Comparison of ENCODE assay signal across 1 cellular context in the genomic region with DNA sequence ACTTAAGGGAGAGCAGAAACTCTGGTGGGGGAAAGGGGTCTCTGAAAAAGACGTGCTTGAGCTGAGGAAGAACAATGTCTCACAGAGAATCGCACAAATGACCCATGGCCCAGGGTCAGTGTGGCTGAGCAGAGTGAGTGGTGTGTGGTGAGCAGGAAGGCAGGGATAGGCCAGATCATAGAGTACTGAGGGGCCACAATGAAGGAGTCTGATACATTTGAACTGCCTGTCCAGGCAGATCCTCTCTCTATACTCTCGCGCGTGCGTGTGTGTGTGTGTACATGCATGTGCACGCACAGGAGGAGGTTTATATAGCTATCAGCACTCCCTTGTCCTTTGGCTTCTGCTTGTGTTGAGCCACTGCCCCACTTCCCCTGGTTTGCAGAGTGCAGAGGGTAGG.
TF ChIP-seq lines count a peak whose summit lies in the region.

No MANE protein-coding gene starts in this region.

TF ChIP-seq in GM23338, 12 proteins besides CTCF, POLR2A, EP300 and RAD21 (continued from another document):
- TF ChIP-seq, protein P1, sequence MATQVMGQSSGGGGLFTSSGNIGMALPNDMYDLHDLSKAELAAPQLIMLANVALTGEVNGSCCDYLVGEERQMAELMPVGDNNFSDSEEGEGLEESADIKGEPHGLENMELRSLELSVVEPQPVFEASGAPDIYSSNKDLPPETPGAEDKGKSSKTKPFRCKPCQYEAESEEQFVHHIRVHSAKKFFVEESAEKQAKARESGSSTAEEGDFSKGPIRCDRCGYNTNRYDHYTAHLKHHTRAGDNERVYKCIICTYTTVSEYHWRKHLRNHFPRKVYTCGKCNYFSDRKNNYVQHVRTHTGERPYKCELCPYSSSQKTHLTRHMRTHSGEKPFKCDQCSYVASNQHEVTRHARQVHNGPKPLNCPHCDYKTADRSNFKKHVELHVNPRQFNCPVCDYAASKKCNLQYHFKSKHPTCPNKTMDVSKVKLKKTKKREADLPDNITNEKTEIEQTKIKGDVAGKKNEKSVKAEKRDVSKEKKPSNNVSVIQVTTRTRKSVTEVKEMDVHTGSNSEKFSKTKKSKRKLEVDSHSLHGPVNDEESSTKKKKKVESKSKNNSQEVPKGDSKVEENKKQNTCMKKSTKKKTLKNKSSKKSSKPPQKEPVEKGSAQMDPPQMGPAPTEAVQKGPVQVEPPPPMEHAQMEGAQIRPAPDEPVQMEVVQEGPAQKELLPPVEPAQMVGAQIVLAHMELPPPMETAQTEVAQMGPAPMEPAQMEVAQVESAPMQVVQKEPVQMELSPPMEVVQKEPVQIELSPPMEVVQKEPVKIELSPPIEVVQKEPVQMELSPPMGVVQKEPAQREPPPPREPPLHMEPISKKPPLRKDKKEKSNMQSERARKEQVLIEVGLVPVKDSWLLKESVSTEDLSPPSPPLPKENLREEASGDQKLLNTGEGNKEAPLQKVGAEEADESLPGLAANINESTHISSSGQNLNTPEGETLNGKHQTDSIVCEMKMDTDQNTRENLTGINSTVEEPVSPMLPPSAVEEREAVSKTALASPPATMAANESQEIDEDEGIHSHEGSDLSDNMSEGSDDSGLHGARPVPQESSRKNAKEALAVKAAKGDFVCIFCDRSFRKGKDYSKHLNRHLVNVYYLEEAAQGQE (IDR thresholded peaks at IDR 0.05; ENCODE audit: unreplicated experiment): no peak
- TF ChIP-seq JUNB (IDR thresholded peaks at IDR 0.05; ENCODE audit: unreplicated experiment) (no peak), CREB1 (CRISPR knock-in tag; IDR thresholded peaks at IDR 0.05; ENCODE audit: low read depth) (no peak), STAT1 (IDR thresholded peaks at IDR 0.05; ENCODE audit: unreplicated experiment) (no peak), ZNF331 (CRISPR knock-in tag; IDR thresholded peaks at IDR 0.05; ENCODE audit: low read depth) (no peak), ZNF462 (CRISPR knock-in tag; IDR thresholded peaks at IDR 0.05) (no peak), EZH2 (IDR thresholded peaks at IDR 0.05; ENCODE audit: low read depth, unreplicated experiment) (no peak), EZH2phosphoT487 (IDR thresholded peaks at IDR 0.05; ENCODE audit: unreplicated experiment) (no peak)
- TF ChIP-seq, protein P2, sequence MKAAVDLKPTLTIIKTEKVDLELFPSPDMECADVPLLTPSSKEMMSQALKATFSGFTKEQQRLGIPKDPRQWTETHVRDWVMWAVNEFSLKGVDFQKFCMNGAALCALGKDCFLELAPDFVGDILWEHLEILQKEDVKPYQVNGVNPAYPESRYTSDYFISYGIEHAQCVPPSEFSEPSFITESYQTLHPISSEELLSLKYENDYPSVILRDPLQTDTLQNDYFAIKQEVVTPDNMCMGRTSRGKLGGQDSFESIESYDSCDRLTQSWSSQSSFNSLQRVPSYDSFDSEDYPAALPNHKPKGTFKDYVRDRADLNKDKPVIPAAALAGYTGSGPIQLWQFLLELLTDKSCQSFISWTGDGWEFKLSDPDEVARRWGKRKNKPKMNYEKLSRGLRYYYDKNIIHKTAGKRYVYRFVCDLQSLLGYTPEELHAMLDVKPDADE (IDR thresholded peaks at IDR 0.05): no peak
